Comparison of ENCODE assay signal across 12 cellular contexts in the genomic region with DNA sequence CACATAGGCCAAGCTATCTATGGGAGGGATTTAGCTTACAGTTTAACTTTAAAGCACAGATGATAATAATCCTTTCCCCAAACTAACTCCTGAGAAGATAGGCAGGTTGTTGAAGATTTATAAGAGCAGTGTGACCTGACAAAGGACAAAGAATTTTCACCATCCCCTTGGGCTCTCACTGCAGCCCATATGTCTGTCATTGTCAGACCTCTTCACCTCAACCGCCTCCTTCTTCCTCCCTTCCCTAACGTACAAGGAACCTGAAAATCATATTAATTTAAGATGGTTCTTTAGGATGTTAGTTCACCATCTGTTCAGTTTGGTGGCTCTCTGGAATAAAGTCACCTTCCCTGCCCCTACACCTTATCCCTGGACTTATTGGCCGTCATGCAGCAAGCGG. TPM values are rescaled to one million over a fixed set of nuclear protein-coding genes. Genes with fewer than 3 reads are reported as not detected.
DNase-seq lines count a peak whose midpoint lies in the region; ATAC-seq and TF ChIP-seq lines count a peak whose summit lies in the region.
"Had no signal": no experiment of that assay in that cellular context is flagged by ENCODE, and none has a peak within 500 bp of the region (broad histone marks: within the 10 kb centered on the region; RNA-seq: fewer than 3 reads in every experiment).

No MANE protein-coding gene starts in this region.

- H3K27me3 ChIP-seq in SU-DHL-6 (ENCODE audit: low read length): no peaks in the 10 kb centered on the region

- 0 out of 2 replicates have a peak, but pooled peaks cover 3% of the 10 kb centered on the region for H3K9me3 ChIP-seq in SU-DHL-6 (ENCODE audit: insufficient read depth, low read length)

- TF ChIP-seq CTCF in CD14-positive monocyte (IDR thresholded peaks at IDR 0.05) (peak; percentile 36), GM12875 (IDR thresholded peaks at IDR 0.05; ENCODE audit: borderline replicate concordance, insufficient read depth, low read depth, low read length) (peak; percentile 19; the same call in 1 of the 2 replicates), SU-DHL-6 (IDR thresholded peaks at IDR 0.05; ENCODE audit: insufficient read depth, low read length, poor library complexity, severe bottlenecking) (peak; percentile 22), glutamatergic neuron (IDR thresholded peaks at IDR 0.05; ENCODE audit: partially characterized antibody, unreplicated experiment) (peak; percentile 24)

- peak overlapping the region; percentile 39 for H3K4me2 ChIP-seq in SU-DHL-6 (ENCODE audit: low read depth, low read length, poor library complexity, severe bottlenecking)

- CTCF ChIA-PET in activated CD8-positive, alpha-beta T cell treated with anti-CD3 and anti-CD28 coated beads, Interleukin-2, amount 10 ng/mL, durations not matched to agents 7 days and 5 days (lab: Charles Lee): no interaction called here

- DNase-seq in CD14-positive monocyte (ENCODE audit: low spot score): no peak
- DNase-seq in glutamatergic neuron: no peak
- DNase-seq in hippocampal formation (lab: John Stamatoyannopoulos, UW): no peak
- no peak for DNase-seq in GM19240 (ENCODE audit: insufficient read length, low spot score)
- DNase-seq in activated CD8-positive, alpha-beta T cell treated with anti-CD3 and anti-CD28 coated beads, Interleukin-2, amount 10 ng/mL, durations not matched to agents 7 days and 5 days: no peak
- DNase-seq: NCI-H510A had no signal

- H3K9ac ChIP-seq in SU-DHL-6 (ENCODE audit: low read length): peak overlapping the region; percentile 8; the same call in 1 of the 2 replicates

- no peaks in the 10 kb centered on the region for H3K79me2 ChIP-seq in SU-DHL-6 (ENCODE audit: insufficient read depth, low read length)

- H3K27ac Mint-ChIP-seq in CD14-positive monocyte (no peak overlapping the region), glutamatergic neuron (ENCODE audit: unreplicated experiment) (peak overlapping the region; percentile 77)
- H3K27ac Mint-ChIP-seq in activated CD8-positive, alpha-beta T cell treated with anti-CD3 and anti-CD28 coated beads, Interleukin-2, amount 10 ng/mL, durations not matched to agents 7 days and 5 days: no peak overlapping the region
- H3K27ac Mint-ChIP-seq: T-helper 2 cell treated with Interferon-gamma antibody and Interleukin-4, amounts not matched to agents 5 μg/mL and 100 μg/mL, for 36 hours had no signal

- no peak overlapping the region for H2AFZ ChIP-seq in SU-DHL-6 (ENCODE audit: low read depth, low read length, severe bottlenecking)

- peaks cover 0 to 2% (median 0%) of the 10 kb centered on the region in 3 donors for H3K27me3 Mint-ChIP-seq in CD14-positive monocyte (ENCODE audit: low read depth in 3 of 3)
- peaks cover 8% of the 10 kb centered on the region for H3K27me3 Mint-ChIP-seq in glutamatergic neuron (ENCODE audit: unreplicated experiment)
- no peaks in the 10 kb centered on the region for H3K27me3 Mint-ChIP-seq in activated CD8-positive, alpha-beta T cell treated with anti-CD3 and anti-CD28 coated beads, Interleukin-2, amount 10 ng/mL, durations not matched to agents 7 days and 5 days (ENCODE audit: low read depth)

- POLR2A ChIA-PET in activated CD8-positive, alpha-beta T cell treated with anti-CD3 and anti-CD28 coated beads, Interleukin-2, amount 10 ng/mL, durations not matched to agents 7 days and 5 days (lab: Charles Lee): no interaction called here

- H3F3A ChIP-seq in SU-DHL-6 (ENCODE audit: insufficient read depth): peaks cover 71% of the 10 kb centered on the region

- ATAC-seq in activated CD8-positive, alpha-beta T cell treated with anti-CD3 and anti-CD28 coated beads, Interleukin-2, amount 10 ng/mL, durations not matched to agents 7 days and 5 days: no peak
- no peak for ATAC-seq in GM18502 (IDR thresholded peaks at IDR 0.05; ENCODE audit: poor library complexity, unreplicated experiment)

- no peaks in the 10 kb centered on the region for H3K9me2 ChIP-seq in SU-DHL-6 (replicated peaks; ENCODE audit: insufficient read depth, low read length)

- H3K36me3 Mint-ChIP-seq in CD14-positive monocyte: no peaks in the 10 kb centered on the region
- no peaks in the 10 kb centered on the region for H3K36me3 Mint-ChIP-seq in glutamatergic neuron (ENCODE audit: unreplicated experiment)
- no peaks in the 10 kb centered on the region for H3K36me3 Mint-ChIP-seq in activated CD8-positive, alpha-beta T cell treated with anti-CD3 and anti-CD28 coated beads, Interleukin-2, amount 10 ng/mL, durations not matched to agents 7 days and 5 days (ENCODE audit: low read depth)

- H4K20me1 ChIP-seq in SU-DHL-6 (ENCODE audit: low read depth, low read length): no peaks in the 10 kb centered on the region

- intact Hi-C loops in CD14-positive monocyte (cut with micrococcal nuclease): loop anchor here in 1 of 2 donors (10.0 kb wide), 1 partner anchor 256 kb away; no protein-coding TSS in a partner anchor

- no peaks in the 10 kb centered on the region for H3K36me3 ChIP-seq in SU-DHL-6 (ENCODE audit: low read length)

- H3K9me3 Mint-ChIP-seq in CD14-positive monocyte: peaks cover 0 to 3% (median 0%) of the 10 kb centered on the region in 7 donors
- peaks cover 17% of the 10 kb centered on the region for H3K9me3 Mint-ChIP-seq in glutamatergic neuron (ENCODE audit: unreplicated experiment)
- no peaks in the 10 kb centered on the region for H3K9me3 Mint-ChIP-seq in activated CD8-positive, alpha-beta T cell treated with anti-CD3 and anti-CD28 coated beads, Interleukin-2, amount 10 ng/mL, durations not matched to agents 7 days and 5 days (ENCODE audit: insufficient read depth)
- H3K9me3 Mint-ChIP-seq: T-helper 2 cell treated with Interferon-gamma antibody and Interleukin-4, amounts not matched to agents 5 μg/mL and 100 μg/mL, for 36 hours had no signal

- no peak overlapping the region for H3K4me3 ChIP-seq in GM12875 (ENCODE audit: low read depth, low read length)
- no peak overlapping the region for H3K4me3 ChIP-seq in SU-DHL-6 (ENCODE audit: insufficient read depth, low read length, poor library complexity, severe bottlenecking)
- H3K4me3 ChIP-seq: coronary artery had no signal

- H3K4me1 Mint-ChIP-seq in CD14-positive monocyte (peaks cover 34% of the 10 kb centered on the region), glutamatergic neuron (ENCODE audit: low read depth, unreplicated experiment) (peaks cover 21% of the 10 kb centered on the region)
- H3K4me1 Mint-ChIP-seq in activated CD8-positive, alpha-beta T cell treated with anti-CD3 and anti-CD28 coated beads, Interleukin-2, amount 10 ng/mL, durations not matched to agents 7 days and 5 days (ENCODE audit: low read depth): peaks cover 18% of the 10 kb centered on the region

- peak overlapping the region in 1 of 2 donors; percentile 57 for H3K4me3 Mint-ChIP-seq in CD14-positive monocyte
- peak overlapping the region; percentile 3 for H3K4me3 Mint-ChIP-seq in glutamatergic neuron (ENCODE audit: unreplicated experiment)
- H3K4me3 Mint-ChIP-seq in activated CD8-positive, alpha-beta T cell treated with anti-CD3 and anti-CD28 coated beads, Interleukin-2, amount 10 ng/mL, durations not matched to agents 7 days and 5 days: no peak overlapping the region
- H3K4me3 Mint-ChIP-seq: T-helper 2 cell treated with Interferon-gamma antibody and Interleukin-4, amounts not matched to agents 5 μg/mL and 100 μg/mL, for 36 hours had no signal

- H3K27ac ChIP-seq in SU-DHL-6 (ENCODE audit: low read depth, low read length): peak overlapping the region; percentile 94
- H3K27ac ChIP-seq: coronary artery had no signal

RNA-seq across cellular contexts. Expression of gene RNU1-2, which starts 5.0 kb away (rescaled TPM):
- polyA plus RNA-seq in CD14-positive monocyte: not detected
- 3,598 TPM for total RNA-seq in glutamatergic neuron (ENCODE audit: unreplicated experiment)
- total RNA-seq in activated CD8-positive, alpha-beta T cell treated with anti-CD3 and anti-CD28 coated beads, Interleukin-2, amount 10 ng/mL, durations not matched to agents 7 days and 5 days: 1,000 to 10,000 TPM; 1,730 to 2,232 TPM
- total RNA-seq: myocyte had no signal

RNA-seq across cellular contexts. Expression of gene CROCC, which starts 21.0 kb away (rescaled TPM):
- under 1 TPM; 0.21 to 0.69 TPM for polyA plus RNA-seq in CD14-positive monocyte
- 50.9 TPM for total RNA-seq in glutamatergic neuron (ENCODE audit: unreplicated experiment)
- 10 to 100 TPM; 31.7 to 33.1 TPM for total RNA-seq in activated CD8-positive, alpha-beta T cell treated with anti-CD3 and anti-CD28 coated beads, Interleukin-2, amount 10 ng/mL, durations not matched to agents 7 days and 5 days
